In genomic region chr17:45371414-45372324, GRCh38 we compare ENCODE assay signal across 1 cellular context.
TF ChIP-seq lines count a peak whose summit lies in the region.

No MANE protein-coding gene starts in this region.

TF ChIP-seq in HepG2, 621 proteins besides CTCF, POLR2A, EP300 and RAD21 (continued from another document and continues in another):
- TF ChIP-seq SKIL (CRISPR knock-in tag; IDR thresholded peaks at IDR 0.05; ENCODE audit: borderline replicate concordance) (0 out of 2 replicates have a peak, but pooled peaks have one; percentile 42), ZC3H4 (CRISPR knock-in tag; IDR thresholded peaks at IDR 0.05; ENCODE audit: borderline replicate concordance) (0 out of 2 replicates have a peak, but pooled peaks have one; percentile 54), ARID4A (CRISPR knock-in tag; IDR thresholded peaks at IDR 0.05; ENCODE audit: borderline replicate concordance) (peak; percentile 81; the same call in 1 of the 2 replicates), HINFP (CRISPR knock-in tag; IDR thresholded peaks at IDR 0.05; ENCODE audit: low read depth) (peak; percentile 45), ZNF607 (CRISPR knock-in tag; IDR thresholded peaks at IDR 0.05; ENCODE audit: borderline replicate concordance) (peak; percentile 61; the same call in 1 of the 2 replicates), PHF8 (CRISPR knock-in tag; IDR thresholded peaks at IDR 0.05) (peak; percentile 78), GPBP1L1 (CRISPR knock-in tag; IDR thresholded peaks at IDR 0.05) (no peak), NFRKB (IDR thresholded peaks at IDR 0.05) (no peak), FOXC1 (CRISPR knock-in tag; IDR thresholded peaks at IDR 0.05; ENCODE audit: borderline replicate concordance) (peak; percentile 62), DDIT3 (CRISPR knock-in tag; IDR thresholded peaks at IDR 0.05) (no peak), ZNF281 (CRISPR knock-in tag; IDR thresholded peaks at IDR 0.05; ENCODE audit: borderline replicate concordance) (no peak), SUZ12 (IDR thresholded peaks at IDR 0.05; ENCODE audit: low read depth, low read length) (no peak), BCL6 (CRISPR knock-in tag; IDR thresholded peaks at IDR 0.05) (peak; percentile 55), POLR2G (IDR thresholded peaks at IDR 0.05; ENCODE audit: low read depth, low read length) (peak; percentile 73), RFX5 (IDR thresholded peaks at IDR 0.05; ENCODE audit: low read depth, low read length) (no peak), SALL2 (CRISPR knock-in tag; IDR thresholded peaks at IDR 0.05) (no peak; the same call in 1 of the 2 replicates), BRF2 (CRISPR knock-in tag; IDR thresholded peaks at IDR 0.05) (no peak), CENPT (CRISPR knock-in tag; IDR thresholded peaks at IDR 0.05; ENCODE audit: low read depth) (no peak), GATA4 (IDR thresholded peaks at IDR 0.05; ENCODE audit: borderline replicate concordance, low read depth) (peak; percentile 62; the same call in 1 of the 2 replicates), MYC (CRISPR knock-in tag; IDR thresholded peaks at IDR 0.05; ENCODE audit: borderline replicate concordance) (peak; percentile 89), TEAD2 (CRISPR knock-in tag; IDR thresholded peaks at IDR 0.05) (no peak), NR2F6 (IDR thresholded peaks at IDR 0.05) (peak; percentile 32; the same call in 1 of the 2 replicates), NR2F6 (CRISPR knock-in tag; IDR thresholded peaks at IDR 0.05) (peak; percentile 61; the same call in 1 of the 2 replicates), ASH2L (IDR thresholded peaks at IDR 0.05; ENCODE audit: insufficient read length, low read depth, low read length) (peak; percentile 95), MBD4 (IDR thresholded peaks at IDR 0.05; ENCODE audit: borderline replicate concordance, low read length) (no peak), ZBTB43 (CRISPR knock-in tag; conservative IDR thresholded peaks at IDR 0.05) (peak; percentile 43; the same call in 1 of the 2 replicates), TBL1XR1 (IDR thresholded peaks at IDR 0.05; ENCODE audit: borderline replicate concordance, low read length, partially characterized antibody) (no peak), GLMP (CRISPR knock-in tag; IDR thresholded peaks at IDR 0.05; ENCODE audit: borderline replicate concordance) (no peak), SP1 (IDR thresholded peaks at IDR 0.05) (no peak), SP1 (CRISPR knock-in tag; IDR thresholded peaks at IDR 0.05) (no peak), ARNTL (CRISPR knock-in tag; IDR thresholded peaks at IDR 0.05) (peak; percentile 67; the same call in 1 of the 2 replicates), ZNF784 (CRISPR knock-in tag; IDR thresholded peaks at IDR 0.05; ENCODE audit: borderline replicate concordance) (no peak), BATF2 (CRISPR knock-in tag; IDR thresholded peaks at IDR 0.05) (no peak), REST (IDR thresholded peaks at IDR 0.05; ENCODE audit: borderline replicate concordance in 1 of 2, low read depth in 1 of 2, low read length in 2 of 2) (no peak)
